9 cellular contexts compared by ENCODE assay signal in the genomic region with DNA sequence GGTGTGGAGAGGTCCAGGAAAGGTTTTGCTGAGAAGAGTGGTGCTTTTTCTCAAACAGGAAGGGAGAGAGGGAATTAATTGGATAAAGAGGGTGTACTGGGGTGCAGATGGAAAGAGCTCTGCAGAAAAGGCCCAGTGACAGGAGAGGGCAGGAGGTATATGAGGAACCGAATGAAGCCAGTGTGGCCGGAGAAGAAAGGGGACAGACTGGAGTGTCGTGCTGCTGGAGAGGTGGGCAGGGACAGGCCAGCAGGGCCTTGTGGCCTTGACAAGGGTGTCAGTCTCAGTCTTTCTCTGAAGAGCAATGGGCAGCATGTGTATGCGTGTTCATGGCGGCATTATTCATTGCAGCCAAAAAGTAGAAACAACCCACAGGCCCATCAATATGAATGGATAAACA.
"Had no signal": no experiment of that assay in that cellular context is flagged by ENCODE, and none has a peak within 500 bp of the region (broad histone marks: within the 10 kb centered on the region; RNA-seq: fewer than 3 reads in every experiment).

No MANE protein-coding gene starts in this region.

- H3K9me3 ChIP-seq: HAP-1 had no signal

- H3K4me2 ChIP-seq: GM23338 had no signal

- H3K9ac ChIP-seq: GM23248 had no signal

- H3K4me3 ChIP-seq: GM23248, GM23338, HAP-1 had no signal

- ATAC-seq: GM23338, HCT116 had no signal

- H3K9me3 Mint-ChIP-seq: GM23338, H9, HFFc6 had no signal

- H3K27ac ChIP-seq: GM23248 had no signal

- H3K4me3 Mint-ChIP-seq: GM23338, H9, HFFc6 had no signal

- H2AFZ ChIP-seq: GM23248, GM23338 had no signal

- DNase-seq: GM23248, GOT3, H7, H9, HCEC 1CT, HFFc6 had no signal

- H3K36me3 ChIP-seq: HAP-1 had no signal

- H3K27ac Mint-ChIP-seq: GM23338, H9, HFFc6 had no signal

- H3K4me1 ChIP-seq: HAP-1 had no signal
